ENCODE assay signal across 1 cellular context in the genomic region with DNA sequence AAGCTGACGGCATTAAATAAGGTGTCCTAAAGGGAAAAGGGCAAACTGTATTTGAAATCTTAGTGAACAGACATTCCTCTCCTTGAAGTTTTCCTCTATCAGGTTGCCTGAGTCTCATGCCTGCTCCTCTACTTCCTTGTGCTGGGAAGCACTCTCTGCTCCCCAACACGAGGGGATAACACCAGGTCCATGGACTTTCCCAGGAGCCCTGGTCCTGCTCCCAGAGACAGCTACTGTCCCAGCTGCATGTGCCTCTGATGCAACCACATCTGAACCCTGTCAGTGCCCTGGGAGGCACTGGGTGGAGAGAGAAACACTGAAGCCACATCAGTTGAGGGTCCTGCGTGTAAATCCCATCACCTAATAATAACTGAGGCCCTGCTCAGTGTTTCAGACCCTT.
TF ChIP-seq lines count a peak whose summit lies in the region.

No MANE protein-coding gene starts in this region.

TF ChIP-seq in K562, 482 proteins besides CTCF, POLR2A, EP300 and RAD21:
- 0 out of 2 replicates have a peak, but pooled peaks have one; percentile 14 for TF ChIP-seq L3MBTL2 (IDR thresholded peaks at IDR 0.05)
- peak; percentile 33; the same call in 1 of the 2 replicates for TF ChIP-seq MYC (IDR thresholded peaks at IDR 0.05; ENCODE audit: low read depth, low read length)
- no peak for TF ChIP-seq MYC (CRISPR knock-in tag; IDR thresholded peaks at IDR 0.05; ENCODE audit: borderline replicate concordance, low read depth)
- TF ChIP-seq, protein P1, sequence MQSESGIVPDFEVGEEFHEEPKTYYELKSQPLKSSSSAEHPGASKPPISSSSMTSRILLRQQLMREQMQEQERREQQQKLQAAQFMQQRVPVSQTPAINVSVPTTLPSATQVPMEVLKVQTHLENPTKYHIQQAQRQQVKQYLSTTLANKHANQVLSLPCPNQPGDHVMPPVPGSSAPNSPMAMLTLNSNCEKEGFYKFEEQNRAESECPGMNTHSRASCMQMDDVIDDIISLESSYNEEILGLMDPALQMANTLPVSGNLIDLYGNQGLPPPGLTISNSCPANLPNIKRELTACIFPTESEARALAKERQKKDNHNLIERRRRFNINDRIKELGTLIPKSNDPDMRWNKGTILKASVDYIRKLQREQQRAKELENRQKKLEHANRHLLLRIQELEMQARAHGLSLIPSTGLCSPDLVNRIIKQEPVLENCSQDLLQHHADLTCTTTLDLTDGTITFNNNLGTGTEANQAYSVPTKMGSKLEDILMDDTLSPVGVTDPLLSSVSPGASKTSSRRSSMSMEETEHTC (IDR thresholded peaks at IDR 0.05) = no peak
TF ChIP-seq in K562: peak in this region for 2.
